Comparison of ENCODE assay signal across 8 cellular contexts in genomic region chr7:118184392-118184899, GRCh38. TPM values are rescaled to one million over a fixed set of nuclear protein-coding genes. Genes with fewer than 3 reads are reported as not detected.
A peak's percentile ranks its signal among the peaks of the same experiment; 100 is the strongest.
DNase-seq lines count a peak whose midpoint lies in the region; ATAC-seq and TF ChIP-seq lines count a peak whose summit lies in the region.

No MANE protein-coding gene starts in this region.

- H3K4me1 ChIP-seq in ascending aorta (peaks cover 0 to 22% of the 10 kb centered on the region in 2 donors), thyroid gland (peaks cover 6 to 11% of the 10 kb centered on the region in 2 donors)

- intact Hi-C loops in ascending aorta (cut with DNase I) = loop anchor here (5.0 kb wide), 1 partner anchor 312 kb away; the partner anchor contains the start of gene CTTNBP2
- intact Hi-C loops in thyroid gland (cut with DNase I) = no loop called here

- no peak for TF ChIP-seq CTCF in C4-2B (conservative IDR thresholded peaks at IDR 0.05)
- no peak for TF ChIP-seq CTCF in ascending aorta (IDR thresholded peaks at IDR 0.05)
- TF ChIP-seq CTCF in thyroid gland (IDR thresholded peaks at IDR 0.05) = no peak

- no peak for ATAC-seq in GM18868 (IDR thresholded peaks at IDR 0.05; ENCODE audit: unreplicated experiment)

- DNase-seq in KG1 (lab: John Stamatoyannopoulos, UW) (peak; percentile 30), ascending aorta (ENCODE audit: low spot score in 2 of 2) (no peak), left kidney (ENCODE audit: low read depth, low spot score) (peak; percentile 51), thyroid gland (no peak), NCI-H2081 treated with DMSO at 0.1 percent for 48 hours (lab: John Stamatoyannopoulos, UW) (no peak)
- DNase-seq in activated CD8-positive, alpha-beta memory T cell treated with anti-CD3 and anti-CD28 coated beads for 24 hours = no peak

- TF ChIP-seq POLR2A in thyroid gland (IDR thresholded peaks at IDR 0.05) = no peak

- WGBS in thyroid gland, 2 donors = 4 to 5% methylated on average over 13 to 18 of the region's 18 CpGs

- peak overlapping the region; percentile 76 to 81 for H3K4me3 ChIP-seq in ascending aorta
- H3K4me3 ChIP-seq in thyroid gland (replicated peaks in 1 of 3) = peak overlapping the region; percentile 38 to 79 (median 59)

- H3K9me3 ChIP-seq in ascending aorta (no peaks in the 10 kb centered on the region), thyroid gland (no peaks in the 10 kb centered on the region)

- H3K36me3 ChIP-seq in ascending aorta (peaks cover 6 to 11% of the 10 kb centered on the region in 2 donors), thyroid gland (peaks cover 10 to 17% of the 10 kb centered on the region in 2 donors)

- H3K27ac ChIP-seq in C4-2B (peak overlapping the region; percentile 89), ascending aorta (peak overlapping the region; percentile 84 to 88), thyroid gland (peak overlapping the region; percentile 40 to 82 (median 82))

- H3K27me3 ChIP-seq in ascending aorta (no peaks in the 10 kb centered on the region), thyroid gland (no peaks in the 10 kb centered on the region)

RNA-seq across cellular contexts. Expression of gene LSM8, which starts 0.5 kb away (rescaled TPM):
- 7.9 TPM for total RNA-seq in ascending aorta
- 10 to 100 TPM; 28.2 to 42.9 (median 37.3) TPM for total RNA-seq in thyroid gland

RNA-seq across cellular contexts. Expression of gene ANKRD7, which starts 40.1 kb away (rescaled TPM):
- total RNA-seq in ascending aorta (not detected), thyroid gland (1 to 10 TPM; 3.3 to 8.2 (median 5.1) TPM)

Comparison
In these comparisons a context has a peak if more than half of its experiments do, and no peak if none do; other contexts are left out.
1. DNase-seq: peak in KG1 (single experiment) and left kidney (single experiment); none in ascending aorta (0 of 2), thyroid gland (0 of 2), NCI-H2081 treated with DMSO at 0.1 percent for 48 hours (single experiment) and activated CD8-positive, alpha-beta memory T cell treated with anti-CD3 and anti-CD28 coated beads for 24 hours (single experiment).
2. Peak in every context shown above with its lines, with median percentiles within 50 percentile points of each other: H3K27ac ChIP-seq.